In the genomic region with DNA sequence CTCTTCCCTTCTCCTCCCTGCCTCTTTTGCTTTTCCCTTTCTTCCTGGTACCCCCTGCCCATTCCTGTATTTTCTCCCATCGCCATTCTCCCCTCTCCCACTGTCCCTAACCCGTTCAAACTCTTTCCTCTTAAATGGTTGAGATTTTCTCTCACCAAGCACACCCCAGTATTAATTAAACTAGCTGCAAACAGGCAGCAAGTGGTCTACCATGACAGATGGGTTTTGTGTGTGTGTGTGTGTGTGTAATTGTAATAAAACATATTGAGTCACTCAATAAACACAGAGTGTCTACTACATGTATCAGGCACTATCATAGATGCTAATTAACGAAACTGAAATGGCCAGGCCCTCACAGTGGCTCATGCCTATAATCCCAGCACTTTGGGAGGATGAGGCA, we compare ENCODE assay signal across 1 cellular context.
TF ChIP-seq lines count a peak whose summit lies in the region.

No MANE protein-coding gene starts in this region.

TF ChIP-seq in HEK293, 187 proteins besides CTCF, POLR2A, EP300 and RAD21:
- TF ChIP-seq ZBTB17 (tag by site-specific recombination; IDR thresholded peaks at IDR 0.05) (no peak), ZNF398 (tag by site-specific recombination; IDR thresholded peaks at IDR 0.05) (peak; percentile 10; the same call in 1 of the 2 replicates), ZNF670 (tag by site-specific recombination; IDR thresholded peaks at IDR 0.05; ENCODE audit: low read depth) (no peak), ZFP41 (tag by site-specific recombination; IDR thresholded peaks at IDR 0.05; ENCODE audit: borderline replicate concordance) (no peak), SP7 (tag by site-specific recombination; IDR thresholded peaks at IDR 0.05) (0 out of 2 replicates have a peak, but pooled peaks have one; percentile 31), ZSCAN4 (tag by site-specific recombination; IDR thresholded peaks at IDR 0.05) (peak; percentile 80), PRDM1 (tag by site-specific recombination; IDR thresholded peaks at IDR 0.05) (peak; percentile 77), ZNF335 (tag by site-specific recombination; conservative IDR thresholded peaks at IDR 0.05) (peak; percentile 75), ZNF513 (tag by site-specific recombination; IDR thresholded peaks at IDR 0.05) (no peak), PATZ1 (tag by site-specific recombination; IDR thresholded peaks at IDR 0.05) (no peak)
